Comparison of ENCODE assay signal across 1 cellular context in the genomic region with DNA sequence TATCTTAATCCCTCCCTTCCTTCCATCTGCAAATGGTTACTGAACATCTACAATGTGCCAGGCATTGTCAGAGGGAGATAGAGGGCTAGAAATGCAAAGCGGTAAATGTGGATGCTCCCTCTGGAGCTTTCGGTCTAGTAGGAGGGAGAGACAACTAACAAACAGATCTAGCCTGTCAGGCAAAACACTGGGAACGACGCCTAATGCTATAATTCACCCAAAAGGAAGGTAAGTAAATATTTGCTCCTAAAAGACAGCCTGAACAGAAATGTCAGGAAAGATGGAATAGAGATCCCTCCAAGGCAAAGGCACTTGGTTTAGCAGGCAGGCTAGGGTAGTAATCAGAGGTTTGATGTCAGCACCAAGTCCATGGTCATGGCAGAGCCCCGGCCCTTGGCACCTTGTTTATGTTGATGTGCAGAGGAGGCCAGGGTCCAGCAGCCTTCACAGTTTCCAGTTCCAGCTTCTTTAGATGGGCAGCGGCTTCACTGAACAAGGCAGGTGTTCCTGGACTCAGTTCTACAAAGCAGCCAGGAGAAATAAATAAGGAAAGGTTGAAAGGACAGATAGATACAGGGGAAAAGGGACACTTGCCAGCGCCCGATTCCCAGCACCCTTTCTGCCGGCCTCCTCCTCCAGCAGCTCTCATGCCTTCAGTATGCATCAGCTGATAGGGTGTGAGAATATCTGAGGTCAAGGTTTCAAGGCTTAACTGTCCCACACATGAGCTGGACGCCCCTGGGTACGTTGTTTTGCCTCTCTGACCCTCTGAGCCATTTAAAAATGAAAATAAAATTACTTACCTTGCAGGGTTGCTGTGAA.
TF ChIP-seq lines count a peak whose summit lies in the region.

No MANE protein-coding gene starts in this region.

TF ChIP-seq in SK-N-SH, 30 proteins besides CTCF, POLR2A, EP300 and RAD21:
- TF ChIP-seq, protein P1, sequence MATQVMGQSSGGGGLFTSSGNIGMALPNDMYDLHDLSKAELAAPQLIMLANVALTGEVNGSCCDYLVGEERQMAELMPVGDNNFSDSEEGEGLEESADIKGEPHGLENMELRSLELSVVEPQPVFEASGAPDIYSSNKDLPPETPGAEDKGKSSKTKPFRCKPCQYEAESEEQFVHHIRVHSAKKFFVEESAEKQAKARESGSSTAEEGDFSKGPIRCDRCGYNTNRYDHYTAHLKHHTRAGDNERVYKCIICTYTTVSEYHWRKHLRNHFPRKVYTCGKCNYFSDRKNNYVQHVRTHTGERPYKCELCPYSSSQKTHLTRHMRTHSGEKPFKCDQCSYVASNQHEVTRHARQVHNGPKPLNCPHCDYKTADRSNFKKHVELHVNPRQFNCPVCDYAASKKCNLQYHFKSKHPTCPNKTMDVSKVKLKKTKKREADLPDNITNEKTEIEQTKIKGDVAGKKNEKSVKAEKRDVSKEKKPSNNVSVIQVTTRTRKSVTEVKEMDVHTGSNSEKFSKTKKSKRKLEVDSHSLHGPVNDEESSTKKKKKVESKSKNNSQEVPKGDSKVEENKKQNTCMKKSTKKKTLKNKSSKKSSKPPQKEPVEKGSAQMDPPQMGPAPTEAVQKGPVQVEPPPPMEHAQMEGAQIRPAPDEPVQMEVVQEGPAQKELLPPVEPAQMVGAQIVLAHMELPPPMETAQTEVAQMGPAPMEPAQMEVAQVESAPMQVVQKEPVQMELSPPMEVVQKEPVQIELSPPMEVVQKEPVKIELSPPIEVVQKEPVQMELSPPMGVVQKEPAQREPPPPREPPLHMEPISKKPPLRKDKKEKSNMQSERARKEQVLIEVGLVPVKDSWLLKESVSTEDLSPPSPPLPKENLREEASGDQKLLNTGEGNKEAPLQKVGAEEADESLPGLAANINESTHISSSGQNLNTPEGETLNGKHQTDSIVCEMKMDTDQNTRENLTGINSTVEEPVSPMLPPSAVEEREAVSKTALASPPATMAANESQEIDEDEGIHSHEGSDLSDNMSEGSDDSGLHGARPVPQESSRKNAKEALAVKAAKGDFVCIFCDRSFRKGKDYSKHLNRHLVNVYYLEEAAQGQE (IDR thresholded peaks at IDR 0.05; ENCODE audit: low read depth, low read length), result no peak
- TF ChIP-seq RCOR1 (IDR thresholded peaks at IDR 0.05; ENCODE audit: low read length), result no peak
- no peak for TF ChIP-seq YY1 (IDR thresholded peaks at IDR 0.05; ENCODE audit: low read depth)
- TF ChIP-seq GATA2 (CRISPR knock-in tag; IDR thresholded peaks at IDR 0.05), result no peak
- TF ChIP-seq FOXJ3 (CRISPR knock-in tag; IDR thresholded peaks at IDR 0.05), result no peak
- TF ChIP-seq CHD2 (IDR thresholded peaks at IDR 0.05; ENCODE audit: low read length, partially characterized antibody), result no peak
- no peak for TF ChIP-seq JUND (IDR thresholded peaks at IDR 0.05)
- TF ChIP-seq TAF1 (IDR thresholded peaks at IDR 0.05; ENCODE audit: borderline replicate concordance, low read depth, low read length), result no peak
- TF ChIP-seq POLR2AphosphoS5 (IDR thresholded peaks at IDR 0.05; ENCODE audit: low read depth, low read length), result no peak
- no peak for TF ChIP-seq EZH2phosphoT487 (IDR thresholded peaks at IDR 0.05; ENCODE audit: borderline replicate concordance, low read depth)
- TF ChIP-seq, protein P2, sequence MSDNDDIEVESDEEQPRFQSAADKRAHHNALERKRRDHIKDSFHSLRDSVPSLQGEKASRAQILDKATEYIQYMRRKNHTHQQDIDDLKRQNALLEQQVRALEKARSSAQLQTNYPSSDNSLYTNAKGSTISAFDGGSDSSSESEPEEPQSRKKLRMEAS (IDR thresholded peaks at IDR 0.05; ENCODE audit: low read depth), result no peak
- TF ChIP-seq SIN3A (IDR thresholded peaks at IDR 0.05; ENCODE audit: borderline replicate concordance, low read depth, low read length), result no peak
- TF ChIP-seq RFX5 (IDR thresholded peaks at IDR 0.05; ENCODE audit: low read length), result no peak
